Comparison of ENCODE assay signal across 9 cellular contexts in genomic region chr19:34733266-34733825, GRCh38. TPM values are rescaled to one million over a fixed set of nuclear protein-coding genes. Genes with fewer than 3 reads are reported as not detected.
DNase-seq lines count a peak whose midpoint lies in the region; ATAC-seq and TF ChIP-seq lines count a peak whose summit lies in the region.
"Had no signal": no experiment of that assay in that cellular context is flagged by ENCODE, and none has a peak within 500 bp of the region (broad histone marks: within the 10 kb centered on the region; RNA-seq: fewer than 3 reads in every experiment).

No MANE protein-coding gene starts in this region.

- H3K9me3 Mint-ChIP-seq in GM23338: no peaks in the 10 kb centered on the region
- H3K9me3 Mint-ChIP-seq in activated naive CD4-positive, alpha-beta T cell treated with anti-CD3 and anti-CD28 coated beads, Interleukin-2, amount 50 U/mL, for 72 hours: peaks cover 7% of the 10 kb centered on the region in 2 donors

- H3K27ac ChIP-seq in GM23338 (ENCODE audit: low read depth): peak overlapping the region; percentile 79
- no peak overlapping the region for H3K27ac ChIP-seq in iPS DF 6.9 (ENCODE audit: low read length)
- H3K27ac ChIP-seq in spleen: peak overlapping the region; percentile 91 to 97 (median 94)

- H3F3A ChIP-seq in GM23338 (replicated peaks; ENCODE audit: low read depth): no peaks in the 10 kb centered on the region

- H3K4me3 ChIP-seq in GM23338: peak overlapping the region; percentile 98
- peak overlapping the region; percentile 85 for H3K4me3 ChIP-seq in MG63
- H3K4me3 ChIP-seq in iPS DF 6.9 (ENCODE audit: low read length): peak overlapping the region; percentile 91; the same call in 1 of the 2 replicates
- peak overlapping the region; percentile 65 to 95 (median 70) for H3K4me3 ChIP-seq in spleen

- H3K27me3 ChIP-seq in GM23338 (ENCODE audit: insufficient read depth) (no peaks in the 10 kb centered on the region), MG63 (0 out of 2 replicates have a peak, but pooled peaks cover 3% of the 10 kb centered on the region), iPS DF 6.9 (ENCODE audit: control insufficient read depth, insufficient read depth, low read length) (no peaks in the 10 kb centered on the region), spleen (replicated peaks in 1 of 7) (no peaks in the 10 kb centered on the region)

- peaks cover 4% of the 10 kb centered on the region for H3K27me3 Mint-ChIP-seq in GM23338 (ENCODE audit: insufficient read depth, low read depth, poor library complexity)

- H3K4me2 ChIP-seq in GM23338: peak overlapping the region; percentile 98

- intact Hi-C loops in spleen (cut with DNase I; ENCODE audit: low total_unique reads): loop anchor here (10.0 kb wide), 1 partner anchor 59 kb away; the partner anchor contains the start of genes SCGB2B2 and ZNF302

- peaks cover 4% of the 10 kb centered on the region for H3K36me3 Mint-ChIP-seq in GM23338 (ENCODE audit: low read depth)
- H3K36me3 Mint-ChIP-seq in activated naive CD4-positive, alpha-beta T cell treated with anti-CD3 and anti-CD28 coated beads, Interleukin-2, amount 50 U/mL, for 72 hours: peaks cover 26% of the 10 kb centered on the region in 2 donors

- H3K4me1 ChIP-seq in GM23338 (ENCODE audit: insufficient read depth): peaks cover 6% of the 10 kb centered on the region
- H3K4me1 ChIP-seq in iPS DF 6.9 (ENCODE audit: control insufficient read depth, insufficient read depth, low read length): no peaks in the 10 kb centered on the region
- peaks cover 13 to 38% (median 27%) of the 10 kb centered on the region in 6 donors for H3K4me1 ChIP-seq in spleen

- no CpG with 5 or more reads among the region's 16 CpGs for WGBS in iPS DF 6.9 (ENCODE audit: insufficient coverage, insufficient read length)
- 0 to 2% (median 1%) methylated on average over 16 of the region's 16 CpGs for WGBS in spleen, 5 donors

- no peaks in the 10 kb centered on the region for H3K79me2 ChIP-seq in GM23338 (replicated peaks; ENCODE audit: insufficient read depth)

- H4K20me1 ChIP-seq in GM23338 (replicated peaks; ENCODE audit: insufficient read depth): no peaks in the 10 kb centered on the region

- TF ChIP-seq CTCF in GM23338 (conservative IDR thresholded peaks at IDR 0.05; ENCODE audit: low read depth in 2 of 2) (no peak), spleen (IDR thresholded peaks at IDR 0.05 in 8 of 11, conservative IDR thresholded peaks at IDR 0.05 in 3 of 11) (no peak)

- H3K9me2 ChIP-seq in GM23338 (ENCODE audit: insufficient read depth): no peaks in the 10 kb centered on the region

- H3K36me3 ChIP-seq in GM23338 (ENCODE audit: insufficient read depth) (no peaks in the 10 kb centered on the region), MG63 (peaks cover 30% of the 10 kb centered on the region), iPS DF 6.9 (ENCODE audit: control insufficient read depth, insufficient read depth, low read length) (no peaks in the 10 kb centered on the region; the same call in 1 of the 2 replicates), spleen (peaks cover 0 to 32% (median 23%) of the 10 kb centered on the region in 6 donors)

- H2AFZ ChIP-seq in GM23338: peak overlapping the region; percentile 97

- peak in 2 of 3 donors; percentile 34 to 61 for TF ChIP-seq POLR2A in spleen (IDR thresholded peaks at IDR 0.05)

- peak; percentile 36 for ATAC-seq in GM23338
- ATAC-seq in activated naive CD4-positive, alpha-beta T cell treated with anti-CD3 and anti-CD28 coated beads, Interleukin-2, amount 50 U/mL, for 72 hours: peak; percentile 0 to 2

- H3K9me3 ChIP-seq in MG63 (peaks cover 3% of the 10 kb centered on the region), iPS DF 6.9 (ENCODE audit: control insufficient read depth, insufficient read depth, low read length) (no peaks in the 10 kb centered on the region), spleen (peaks cover 3 to 35% (median 19%) of the 10 kb centered on the region in 8 donors)

- DNase-seq in NCI-H82 (lab: John Stamatoyannopoulos, UW) (peak; percentile 74), NCI-H82 treated with DMSO at 0.1 percent for 48 hours (lab: John Stamatoyannopoulos, UW; ENCODE audit: unreplicated experiment) (no peak), GM23338 (ENCODE audit: low spot score) (peak; percentile 75), MG63 (no peak), iPS DF 6.9 (ENCODE audit: low read depth, low spot score) (no peak), spleen (peak; percentile 83), occipital lobe (lab: John Stamatoyannopoulos, UW) (no peak)
- DNase-seq in activated naive CD4-positive, alpha-beta T cell treated with anti-CD3 and anti-CD28 coated beads, Interleukin-2, amount 50 U/mL, for 72 hours (ENCODE audit: low spot score in 2 of 2): peak in 1 of 2 donors; percentile 57

- peak overlapping the region; percentile 93 for H3K4me3 Mint-ChIP-seq in GM23338

- H3K4me1 Mint-ChIP-seq in GM23338: peaks cover 11% of the 10 kb centered on the region

- peak overlapping the region; percentile 95 for H3K27ac Mint-ChIP-seq in GM23338
- H3K27ac Mint-ChIP-seq in activated naive CD4-positive, alpha-beta T cell treated with anti-CD3 and anti-CD28 coated beads, Interleukin-2, amount 50 U/mL, for 72 hours: peak overlapping the region; percentile 86 to 94

TF ChIP-seq in GM23338, 12 proteins besides CTCF, POLR2A, EP300 and RAD21:
- no peak for TF ChIP-seq EZH2 (IDR thresholded peaks at IDR 0.05; ENCODE audit: low read depth, unreplicated experiment)

RNA-seq across cellular contexts. Expression of gene ZNF181, which starts 0.7 kb away (rescaled TPM):
- total RNA-seq in GM23338 (2014; rRNA removed; shearing (Covaris generic)): 18.9 and 19.8 TPM in 2 replicates
- 7.3 and 7.4 TPM in 2 replicates for polyA plus RNA-seq in GM23338 (2016; fragmentation: Nextera tagmentation; extraction: Ambion mirVana)
- 17.2 and 24.2 TPM in 2 replicates for total RNA-seq in MG63 (2014; rRNA removed; shearing (Covaris generic); ENCODE audit: low replicate concordance)
- total RNA-seq in activated naive CD4-positive, alpha-beta T cell treated with anti-CD3 and anti-CD28 coated beads, Interleukin-2, amount 50 U/mL, for 72 hours: 1 to 10 TPM; 2.5 to 4.6 TPM
- total RNA-seq in spleen: 10 to 100 TPM in 6 of 7 donors, 1 to 10 TPM in 1; 7.9 to 36.5 (median 13.8) TPM
- 10 to 100 TPM in 1 of 3 donors, 1 to 10 TPM in 2; 6.8 to 13.4 (median 7.2) TPM for polyA plus RNA-seq in spleen
- total RNA-seq in occipital lobe: 53.0 TPM

RNA-seq across cellular contexts. Expression of gene ZNF599, which starts 39.7 kb away (rescaled TPM):
- 5.2 and 6.0 TPM in 2 replicates for total RNA-seq in GM23338 (2014; rRNA removed; shearing (Covaris generic))
- polyA plus RNA-seq in GM23338 (2016; fragmentation: Nextera tagmentation; extraction: Ambion mirVana) (3.6 and 4.6 TPM in 2 replicates), spleen (1 to 10 TPM; 4.9 to 5.8 (median 4.9) TPM)
- total RNA-seq in MG63 (2014; rRNA removed; shearing (Covaris generic); ENCODE audit: low replicate concordance): 4.9 and 12.3 TPM in 2 replicates
- total RNA-seq in activated naive CD4-positive, alpha-beta T cell treated with anti-CD3 and anti-CD28 coated beads, Interleukin-2, amount 50 U/mL, for 72 hours: 1 to 10 TPM; 1.5 to 4.0 TPM
- total RNA-seq in spleen (10 to 100 TPM in 1 of 7 donors, 1 to 10 TPM in 6; 3.3 to 10.5 (median 7.7) TPM), occipital lobe (12.2 TPM)

RNA-seq across cellular contexts. Expression of gene ZNF302, which starts 55.9 kb away (rescaled TPM):
- total RNA-seq in GM23338 (2014; rRNA removed; shearing (Covaris generic)): 24.8 and 27.4 TPM in 2 replicates
- polyA plus RNA-seq in GM23338 (2016; fragmentation: Nextera tagmentation; extraction: Ambion mirVana) (13.9 and 16.6 TPM in 2 replicates), spleen (10 to 100 TPM; 18.9 to 23.2 (median 22.5) TPM)
- 4.3 and 17.4 TPM in 2 replicates for total RNA-seq in MG63 (2014; rRNA removed; shearing (Covaris generic); ENCODE audit: low replicate concordance)
- 10 to 100 TPM in 1 of 2 donors, 1 to 10 TPM in 1; 9.2 to 15.3 TPM for total RNA-seq in activated naive CD4-positive, alpha-beta T cell treated with anti-CD3 and anti-CD28 coated beads, Interleukin-2, amount 50 U/mL, for 72 hours
- total RNA-seq in spleen (10 to 100 TPM; 24.7 to 36.1 (median 33.0) TPM), occipital lobe (74.1 TPM)

RNA-seq across cellular contexts. Expression of gene SCGB2B2, which starts 56.4 kb away (rescaled TPM):
- total RNA-seq in GM23338 (2014; rRNA removed; shearing (Covaris generic)): 0.28 TPM in 1 of 2 replicates, not detected in the other
- polyA plus RNA-seq in GM23338 (2016; fragmentation: Nextera tagmentation; extraction: Ambion mirVana) (not detected in 2 replicates), spleen (under 1 TPM in 2 of 3 donors, not detected in 1; 0.13 to 0.28 TPM)
- not detected in 2 replicates for total RNA-seq in MG63 (2014; rRNA removed; shearing (Covaris generic); ENCODE audit: low replicate concordance)
- total RNA-seq in activated naive CD4-positive, alpha-beta T cell treated with anti-CD3 and anti-CD28 coated beads, Interleukin-2, amount 50 U/mL, for 72 hours: under 1 TPM; 0.33 to 0.36 TPM
- total RNA-seq in spleen (1 to 10 TPM in 6 of 7 donors, under 1 TPM in 1; 0.50 to 1.9 (median 1.3) TPM), occipital lobe (0.16 TPM)
- total RNA-seq: lung microvascular endothelial cell had no signal

Comparison
In these comparisons a context has a peak if more than half of its experiments do, and no peak if none do; other contexts are left out.
1. DNase-seq: peak in NCI-H82 (single experiment), GM23338 (single experiment) and spleen (single experiment); none in NCI-H82 treated with DMSO at 0.1 percent for 48 hours (single experiment), MG63 (single experiment), iPS DF 6.9 (single experiment) and occipital lobe (single experiment).
2. Peak in every context shown above with its lines, with median percentiles within 50 percentile points of each other: H3K4me3 ChIP-seq.